In the genomic region with DNA sequence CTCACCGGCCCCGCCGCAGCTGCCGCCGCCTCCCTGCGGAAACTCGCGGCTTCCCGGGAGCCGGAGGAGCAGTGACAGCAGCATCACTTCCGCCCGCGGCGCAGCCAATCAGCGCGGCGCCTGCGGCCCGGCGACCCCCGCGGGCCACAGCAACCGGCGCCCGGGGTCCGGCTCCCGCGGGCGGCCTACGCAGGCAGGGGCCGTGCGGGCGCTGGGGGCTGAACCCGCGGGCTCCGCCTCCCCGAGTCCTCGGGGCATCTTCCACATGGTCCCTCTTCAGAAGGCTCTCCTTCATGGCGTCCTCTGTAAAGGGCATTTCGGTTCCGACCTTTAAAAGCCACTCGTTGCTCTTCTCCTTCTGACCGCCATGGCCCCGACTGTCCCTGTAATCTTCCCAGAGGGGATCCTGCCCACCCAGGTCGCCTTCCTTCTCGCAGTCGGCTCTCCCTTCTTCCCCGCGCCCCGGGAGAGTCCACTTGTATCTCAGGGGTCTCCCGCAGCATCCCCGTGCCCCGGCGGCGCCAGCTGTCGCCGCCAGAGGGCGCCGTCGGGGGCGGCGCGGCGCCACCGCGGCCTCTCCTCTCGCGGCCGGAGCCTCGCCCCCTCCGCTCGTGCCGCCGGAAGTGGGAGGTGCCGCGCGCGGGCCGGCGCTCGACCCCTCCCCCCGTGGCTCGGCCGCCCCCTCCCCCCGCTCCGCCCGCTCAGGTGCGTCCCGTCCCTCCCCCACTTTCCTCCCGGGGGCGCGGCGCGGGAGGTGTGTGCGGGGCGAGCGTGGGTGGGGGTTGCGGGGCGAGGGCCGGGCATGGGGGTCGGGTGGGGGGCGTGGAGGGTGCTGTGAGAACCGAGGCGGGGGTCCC, we compare ENCODE assay signal across 8 cellular contexts. TPM values are rescaled to one million over a fixed set of nuclear protein-coding genes. Genes with fewer than 3 reads are reported as not detected.
DNase-seq lines count a peak whose midpoint lies in the region; ATAC-seq and TF ChIP-seq lines count a peak whose summit lies in the region.

Gene PCSK7 (minus strand): TSS at position 52 of the 857 bp plus-strand sequence. CDS start 2,229 bp downstream, outside the sequence.
Gene RNF214 (plus strand): TSS at position 650 of the 857 bp plus-strand sequence. CDS start 1,602 bp downstream, outside the sequence.

- peaks cover 0 to 3% of the 10 kb centered on the region in 2 donors for H3K36me3 ChIP-seq in aorta (ENCODE audit: control insufficient read depth in 1 of 2, insufficient read depth in 2 of 2, low read length in 1 of 2)

- H3K4me1 Mint-ChIP-seq in HFFc6 (ENCODE audit: low read depth), result peaks cover 35% of the 10 kb centered on the region

- peak; percentile 85 to 88 for ATAC-seq in right cardiac atrium
- ATAC-seq in aorta (ENCODE audit: low FRiP score), result peak; percentile 92

- WGBS in right cardiac atrium, result under 1% methylated on average over 104 of the region's 104 CpGs
- 1% methylated on average over 47 to 104 of the region's 104 CpGs for WGBS in aorta, 2 donors

- peak within 1 kb of the TSS; percentile 97 for H3K27ac Mint-ChIP-seq in HFFc6

- H3K4me3 ChIP-seq in GM12864 (ENCODE audit: low read depth, low read length) (peak within 1 kb of the TSS; percentile 96), right cardiac atrium (ENCODE audit: low read length) (peak within 1 kb of the TSS; percentile 100), aorta (ENCODE audit: low read length in 2 of 2) (peak within 1 kb of the TSS; percentile 89 to 91)

- H3K4me1 ChIP-seq in right cardiac atrium (ENCODE audit: control insufficient read depth, insufficient read depth, low read length) (peaks cover 5% of the 10 kb centered on the region), aorta (ENCODE audit: control insufficient read depth in 1 of 2, insufficient read depth in 2 of 2, low read length in 2 of 2) (peaks cover 0 to 4% of the 10 kb centered on the region in 2 donors)

- TF ChIP-seq CTCF in GM12864 (IDR thresholded peaks at IDR 0.05; ENCODE audit: low read depth, low read length, missing control alignments) (peak; percentile 82), HFFc6 (IDR thresholded peaks at IDR 0.05) (peak; percentile 91)

- H3K27ac ChIP-seq in right cardiac atrium (ENCODE audit: low read length) (peak within 1 kb of the TSS; percentile 98), aorta (ENCODE audit: low read depth in 1 of 2, low read length in 2 of 2) (peak within 1 kb of the TSS; percentile 74 to 78)

- no peaks in the 10 kb centered on the region; the same call in 1 of the 2 replicates for H3K27me3 Mint-ChIP-seq in HFFc6 (ENCODE audit: insufficient read depth)

- H3K9me3 Mint-ChIP-seq in HFFc6, result no peaks in the 10 kb centered on the region

- H3K4me3 Mint-ChIP-seq in HFFc6, result peak within 1 kb of the TSS; percentile 95

- peaks cover 5% of the 10 kb centered on the region for H3K36me3 Mint-ChIP-seq in HFFc6 (ENCODE audit: low read depth)

- H3K27me3 ChIP-seq in right cardiac atrium (ENCODE audit: control insufficient read depth, insufficient read depth) (no peaks in the 10 kb centered on the region), aorta (ENCODE audit: control insufficient read depth in 1 of 2, insufficient read depth in 2 of 2, low read length in 1 of 2) (no peaks in the 10 kb centered on the region)

- intact Hi-C loops in right cardiac atrium (cut with DNase I), result no loop called here
- intact Hi-C loops in aorta (cut with DNase I), result loop anchor here (5.0 to 10.0 kb wide), 5 partner anchors 85 to 445 kb away; partner anchors contain the start of genes BACE1 (in 1 of the 2), CEP164 (in 1 of the 2), PAFAH1B2 (in 1 of the 2) and ZPR1 (in 1 of the 2)

- no peaks in the 10 kb centered on the region for H3K9me3 ChIP-seq in right cardiac atrium (ENCODE audit: control insufficient read depth, low read length)
- no peaks in the 10 kb centered on the region for H3K9me3 ChIP-seq in aorta (ENCODE audit: control insufficient read depth, low read length)

- DNase-seq in GM12864 (ENCODE audit: low read depth), result no peak
- DNase-seq in HFFc6, result peak; percentile 48
- peak; percentile 67 for DNase-seq in NCI-H1092 (lab: John Stamatoyannopoulos, UW)
- DNase-seq in T-helper 2 cell, result peak; percentile 59 to 88 (median 63)
- peak in 57 of 58 donors; percentile 34 to 90 (median 76) for DNase-seq in anterior cingulate cortex (lab: John Stamatoyannopoulos, UW)
- DNase-seq in right cardiac atrium, result peak; percentile 84 to 94 (median 93)
- DNase-seq in renal cortical epithelial cell (ENCODE audit: low read depth), result peak; percentile 31
- peak; percentile 85 to 93 for DNase-seq in aorta

RNA-seq across cellular contexts. Expression of gene PCSK7, which starts in this region (rescaled TPM):
- total RNA-seq in HFFc6 (2021; fragmentation: NEBNext Ultra II Directional; extraction: Animal tissue kit (Norgen Biotek cat#: 25700)), result 10 to 100 TPM; 64.1 to 73.6 (median 68.0) TPM
- 10 to 100 TPM; 28.2 to 39.2 (median 30.5) TPM for total RNA-seq in right cardiac atrium
- polyA plus RNA-seq in right cardiac atrium, result 25.7 TPM
- total RNA-seq in renal cortical epithelial cell, result 40.5 and 74.3 TPM in 2 replicates
- total RNA-seq in aorta, result 10 to 100 TPM; 52.8 to 71.5 TPM
- polyA plus RNA-seq in aorta, result 10 to 100 TPM; 23.5 to 57.0 TPM

RNA-seq across cellular contexts. Expression of gene RNF214, which starts in this region (rescaled TPM):
- 10 to 100 TPM; 17.7 to 25.6 (median 22.1) TPM for total RNA-seq in HFFc6 (2021; fragmentation: NEBNext Ultra II Directional; extraction: Animal tissue kit (Norgen Biotek cat#: 25700))
- total RNA-seq in right cardiac atrium (10 to 100 TPM; 20.6 to 23.8 (median 22.3) TPM), renal cortical epithelial cell (5.7 and 21.6 TPM in 2 replicates), aorta (10 to 100 TPM; 27.2 to 32.7 TPM)
- polyA plus RNA-seq in right cardiac atrium (8.0 TPM), aorta (10 to 100 TPM; 10.9 to 16.7 TPM)

Comparison
In these comparisons a context has a peak if more than half of its experiments do, and no peak if none do; other contexts are left out.
1. intact Hi-C loops: an anchor here in aorta (5.0 to 10.0 kb wide); none called in right cardiac atrium.